8 cellular contexts compared by ENCODE assay signal in genomic region chr11:117327567-117328413, GRCh38. TPM values are rescaled to one million over a fixed set of nuclear protein-coding genes. Genes with fewer than 3 reads are reported as not detected.
DNase-seq lines count a peak whose midpoint lies in the region; ATAC-seq, FAIRE-seq and TF ChIP-seq lines count a peak whose summit lies in the region.

TSS of gene CEP164 (plus strand) at chr11:117327854. CDS start at chr11:117338587, 10,733 bp downstream.

- no peaks in the 10 kb centered on the region for H3F3A ChIP-seq in smooth muscle cell (ENCODE audit: low read depth)

- ATAC-seq in GM18873 (IDR thresholded peaks at IDR 0.05; ENCODE audit: low FRiP score, unreplicated experiment) (peak; percentile 85), HG03139 (IDR thresholded peaks at IDR 0.05; ENCODE audit: unreplicated experiment) (peak; percentile 94)

- peaks cover 5% of the 10 kb centered on the region for H3K36me3 ChIP-seq in WERI-Rb-1
- H3K36me3 ChIP-seq in bronchial epithelial cell (ENCODE audit: control insufficient read depth, insufficient read depth, low read length): peaks cover 1% of the 10 kb centered on the region
- H3K36me3 ChIP-seq in smooth muscle cell (ENCODE audit: low read depth): no peaks in the 10 kb centered on the region

- peak within 1 kb of the TSS; percentile 84 for H2AFZ ChIP-seq in smooth muscle cell (ENCODE audit: low read depth)

- H4K20me1 ChIP-seq in smooth muscle cell (ENCODE audit: low read depth): peaks cover 9% of the 10 kb centered on the region

- peak; percentile 93 for DNase-seq in ACHN
- DNase-seq in NCI-H2227 (lab: John Stamatoyannopoulos, UW; ENCODE audit: unreplicated experiment): peak; percentile 94
- DNase-seq in WERI-Rb-1: peak; percentile 96
- DNase-seq in bronchial epithelial cell (ENCODE audit: low read depth): peak; percentile 92
- peak; percentile 99 for DNase-seq in iPS-NIHi7 (ENCODE audit: extremely low spot score)
- peak; percentile 95 for DNase-seq in smooth muscle cell (lab: John Stamatoyannopoulos, UW; ENCODE audit: unreplicated experiment)

- 2% methylated on average over 48 of the region's 64 CpGs for WGBS in smooth muscle cell (ENCODE audit: low lambda C conversion rate)

- in situ Hi-C loops in ACHN (cut with HindIII; ENCODE audit: low pct_ligation_motif_present, low pct_unique_long_range_greater_than_20kb, low sequenced_read_pairs): no loop called here

- peak within 1 kb of the TSS; percentile 89 for H3K4me2 ChIP-seq in smooth muscle cell

- TF ChIP-seq CTCF in WERI-Rb-1 (IDR thresholded peaks at IDR 0.05; ENCODE audit: low read depth, low read length) (no peak), bronchial epithelial cell (IDR thresholded peaks at IDR 0.05; ENCODE audit: insufficient read depth, low read length, severe bottlenecking) (no peak), smooth muscle cell (IDR thresholded peaks at IDR 0.05; ENCODE audit: borderline replicate concordance, insufficient read depth, poor library complexity, severe bottlenecking) (no peak)

- peaks cover 19% of the 10 kb centered on the region for H3K79me2 ChIP-seq in smooth muscle cell (ENCODE audit: low read depth)

- H3K9me3 ChIP-seq in WERI-Rb-1 (ENCODE audit: severe bottlenecking) (no peaks in the 10 kb centered on the region), smooth muscle cell (replicated peaks; ENCODE audit: low read depth) (no peaks in the 10 kb centered on the region)

- peak; percentile 86 for FAIRE-seq in bronchial epithelial cell (lab: Jason Lieb, UNC)

- peaks cover 7% of the 10 kb centered on the region for H3K4me1 ChIP-seq in smooth muscle cell (ENCODE audit: low read depth)

- H3K27me3 ChIP-seq in WERI-Rb-1 (ENCODE audit: insufficient read depth, low read depth, severe bottlenecking) (no peaks in the 10 kb centered on the region), bronchial epithelial cell (ENCODE audit: control insufficient read depth, insufficient read depth, low read length) (no peaks in the 10 kb centered on the region), smooth muscle cell (ENCODE audit: low read depth) (no peaks in the 10 kb centered on the region)

- peak within 1 kb of the TSS; percentile 90 for H3K27ac ChIP-seq in WERI-Rb-1
- H3K27ac ChIP-seq in smooth muscle cell (ENCODE audit: low read depth): peak within 1 kb of the TSS; percentile 91

- H3K4me3 ChIP-seq in WERI-Rb-1 (ENCODE audit: low read depth, low read length): peak within 1 kb of the TSS; percentile 81
- H3K4me3 ChIP-seq in bronchial epithelial cell (ENCODE audit: low read depth, low read length): peak within 1 kb of the TSS; percentile 78
- H3K4me3 ChIP-seq in smooth muscle cell: peak within 1 kb of the TSS; percentile 87

- H3K9ac ChIP-seq in smooth muscle cell (ENCODE audit: low read depth): peak within 1 kb of the TSS; percentile 80

RNA-seq across cellular contexts. Expression of gene CEP164, which starts in this region (rescaled TPM):
- total RNA-seq in bronchial epithelial cell (20.3 and 28.3 TPM in 2 replicates), smooth muscle cell (11.2 and 14.9 TPM in 2 replicates)
- polyA plus RNA-seq in smooth muscle cell: 30.7 and 36.3 TPM in 2 replicates

Comparison
In these comparisons a context has a peak if more than half of its experiments do, and no peak if none do; other contexts are left out.
1. Peak in every context shown above with its lines: DNase-seq, ATAC-seq, H3K4me3 ChIP-seq and H3K27ac ChIP-seq.